ENCODE assay signal across 9 cellular contexts in genomic region chr11:22730319-22730718, GRCh38.
A peak's percentile ranks its signal among the peaks of the same experiment; 100 is the strongest.
DNase-seq lines count a peak whose midpoint lies in the region; ATAC-seq, FAIRE-seq and TF ChIP-seq lines count a peak whose summit lies in the region.
"Had no signal": no experiment of that assay in that cellular context is flagged by ENCODE, and none has a peak within 500 bp of the region (broad histone marks: within the 10 kb centered on the region; RNA-seq: fewer than 3 reads in every experiment).

No MANE protein-coding gene starts in this region.

- FAIRE-seq in pancreas (lab: Jason Lieb, UNC), result peak; percentile 43

- CTCF ChIA-PET in SK-N-SH (lab: Yijun Ruan, JAX), result interaction anchor here (0.5 to 2.8 kb wide), 8 partner anchors 8 to 106 kb away, joined by 3 to 6 read pairs (median 3); partner anchors contain the start of gene SVIP

- 35% methylated on average over 1 of the region's 1 CpG for WGBS in SK-N-SH (ENCODE audit: low lambda C conversion rate)
- WGBS in pancreas, 2 donors, result 0 to 29% methylated on average over 1 of the region's 1 CpG

- H3K27ac Mint-ChIP-seq in HFFc6, result no peak overlapping the region

- no peaks in the 10 kb centered on the region for H3K27me3 ChIP-seq in SK-N-SH (ENCODE audit: insufficient read depth)
- no peaks in the 10 kb centered on the region for H3K27me3 ChIP-seq in RWPE2 (ENCODE audit: insufficient read depth, poor library complexity, severe bottlenecking)
- no peaks in the 10 kb centered on the region for H3K27me3 ChIP-seq in pancreas
- H3K27me3 ChIP-seq: BLaER1 had no signal

- H3K4me1 Mint-ChIP-seq in HFFc6 (ENCODE audit: low read depth), result no peaks in the 10 kb centered on the region

- intact Hi-C loops in pancreas (cut with DNase I), result no loop called here

- ATAC-seq in SK-N-SH treated with all-trans-retinoic acid at 6 μM for 48 hours (no peak), HG03469 (IDR thresholded peaks at IDR 0.05; ENCODE audit: unreplicated experiment) (peak; percentile 66), RWPE2 (ENCODE audit: low read depth) (peak; percentile 61; the same call in 2 of the 3 replicates), pancreas (peak in 3 of 4 donors; percentile 63 to 82 (median 81)), HG03045 (IDR thresholded peaks at IDR 0.05; ENCODE audit: unreplicated experiment) (no peak)

- no peaks in the 10 kb centered on the region for H4K20me1 ChIP-seq in SK-N-SH (ENCODE audit: insufficient read depth)
- H4K20me1 ChIP-seq: BLaER1 had no signal

- DNase-seq in SK-N-SH (peak; percentile 3), RWPE2 (ENCODE audit: low spot score) (no peak), pancreas (peak in 1 of 6 donors; percentile 18), HFFc6 (no peak), AG20443 (ENCODE audit: low spot score) (no peak)

- POLR2A ChIA-PET in SK-N-SH (lab: Yijun Ruan, JAX), result no interaction called here

- no peak overlapping the region for H2AFZ ChIP-seq in SK-N-SH (ENCODE audit: low read depth)

- H3K4me3 Mint-ChIP-seq in HFFc6, result no peak overlapping the region

- H3K9me3 Mint-ChIP-seq in HFFc6, result no peaks in the 10 kb centered on the region; the same call in 1 of the 2 replicates

- H3F3A ChIP-seq in SK-N-SH (replicated peaks; ENCODE audit: insufficient read depth), result no peaks in the 10 kb centered on the region

- no peak overlapping the region for H3K4me2 ChIP-seq in SK-N-SH
- H3K4me2 ChIP-seq: BLaER1 had no signal

- no peak for TF ChIP-seq EP300 in SK-N-SH (IDR thresholded peaks at IDR 0.05; ENCODE audit: borderline replicate concordance in 1 of 2, low read depth in 1 of 2, low read length in 1 of 2)

- H3K4me3 ChIP-seq in SK-N-SH (ENCODE audit: low read depth in 2 of 2, low read length in 1 of 2) (no peak overlapping the region), RWPE2 (ENCODE audit: severe bottlenecking) (no peak overlapping the region), pancreas (no peak overlapping the region)
- H3K4me3 ChIP-seq: BLaER1 had no signal

- H3K9me2 ChIP-seq in SK-N-SH, result no peaks in the 10 kb centered on the region

- H3K27ac ChIP-seq in SK-N-SH (ENCODE audit: low read depth in 2 of 2, low read length in 1 of 2) (no peak overlapping the region), RWPE2 (ENCODE audit: poor library complexity, severe bottlenecking) (no peak overlapping the region), pancreas (no peak overlapping the region)
- H3K27ac ChIP-seq: BLaER1 had no signal

- H3K36me3 Mint-ChIP-seq in HFFc6 (ENCODE audit: low read depth), result no peaks in the 10 kb centered on the region

- H3K79me2 ChIP-seq in SK-N-SH (ENCODE audit: insufficient read depth), result no peaks in the 10 kb centered on the region

- no peaks in the 10 kb centered on the region; the same call in 1 of the 2 replicates for H3K27me3 Mint-ChIP-seq in HFFc6 (ENCODE audit: insufficient read depth)

- H3K36me3 ChIP-seq in SK-N-SH (replicated peaks in 1 of 2; ENCODE audit: control insufficient read depth in 1 of 2, insufficient read depth in 2 of 2, low read length in 1 of 2) (no peaks in the 10 kb centered on the region), RWPE2 (ENCODE audit: low read depth) (no peaks in the 10 kb centered on the region), pancreas (no peaks in the 10 kb centered on the region)
- H3K36me3 ChIP-seq: BLaER1 had no signal

- H3K9me3 ChIP-seq in SK-N-SH (no peaks in the 10 kb centered on the region), RWPE2 (ENCODE audit: severe bottlenecking) (no peaks in the 10 kb centered on the region), pancreas (no peaks in the 10 kb centered on the region)
- H3K9me3 ChIP-seq: BLaER1 had no signal

- peak; percentile 39 for TF ChIP-seq CTCF in SK-N-SH (IDR thresholded peaks at IDR 0.05)
- peak; percentile 61 for TF ChIP-seq CTCF in RWPE2 (IDR thresholded peaks at IDR 0.05; ENCODE audit: poor library complexity, severe bottlenecking)
- peak in 1 of 4 donors; percentile 6 for TF ChIP-seq CTCF in pancreas (IDR thresholded peaks at IDR 0.05)
- no peak for TF ChIP-seq CTCF in HFFc6 (IDR thresholded peaks at IDR 0.05)

- H3K4me1 ChIP-seq in SK-N-SH (ENCODE audit: control insufficient read depth in 1 of 2, insufficient read depth in 2 of 2, low read depth in 1 of 2, low read length in 1 of 2) (no peaks in the 10 kb centered on the region), RWPE2 (ENCODE audit: insufficient read depth, poor library complexity, severe bottlenecking) (no peaks in the 10 kb centered on the region), pancreas (peaks cover 0 to 9% (median 8%) of the 10 kb centered on the region in 3 donors)
- H3K4me1 ChIP-seq: BLaER1 had no signal

- TF ChIP-seq RAD21 in SK-N-SH (IDR thresholded peaks at IDR 0.05; ENCODE audit: low read length), result peak; percentile 64

- no peak overlapping the region for H3K9ac ChIP-seq in SK-N-SH
- H3K9ac ChIP-seq: BLaER1 had no signal

TF ChIP-seq in SK-N-SH, 30 proteins besides CTCF, POLR2A, EP300 and RAD21:
- TF ChIP-seq SMC3 (IDR thresholded peaks at IDR 0.05; ENCODE audit: low read depth, low read length), result peak; percentile 42; the same call in 1 of the 2 replicates
- no peak for TF ChIP-seq NRF1 (IDR thresholded peaks at IDR 0.05; ENCODE audit: low read depth, low read length)

TF ChIP-seq in SK-N-SH treated with all-trans-retinoic acid at 6 μM for 48 hours, 23 proteins besides CTCF, POLR2A, EP300 and RAD21:
- TF ChIP-seq TOX (CRISPR knock-in tag; IDR thresholded peaks at IDR 0.05; ENCODE audit: borderline replicate concordance) (no peak), GLIS3 (CRISPR knock-in tag; IDR thresholded peaks at IDR 0.05) (no peak), ZNF565 (CRISPR knock-in tag; conservative IDR thresholded peaks at IDR 0.05; ENCODE audit: low read depth) (no peak), ZFP3 (CRISPR knock-in tag; IDR thresholded peaks at IDR 0.05) (no peak), PPARA (CRISPR knock-in tag; IDR thresholded peaks at IDR 0.05; ENCODE audit: borderline replicate concordance) (no peak)

Comparison
In these comparisons a context has a peak if more than half of its experiments do, and no peak if none do; other contexts are left out.
1. ATAC-seq: peak in HG03469 (single experiment), RWPE2 (single experiment) and pancreas (3 of 4); none in SK-N-SH treated with all-trans-retinoic acid at 6 μM for 48 hours (single experiment) and HG03045 (single experiment).